Comparison of ENCODE assay signal across 27 cellular contexts in the genomic region with DNA sequence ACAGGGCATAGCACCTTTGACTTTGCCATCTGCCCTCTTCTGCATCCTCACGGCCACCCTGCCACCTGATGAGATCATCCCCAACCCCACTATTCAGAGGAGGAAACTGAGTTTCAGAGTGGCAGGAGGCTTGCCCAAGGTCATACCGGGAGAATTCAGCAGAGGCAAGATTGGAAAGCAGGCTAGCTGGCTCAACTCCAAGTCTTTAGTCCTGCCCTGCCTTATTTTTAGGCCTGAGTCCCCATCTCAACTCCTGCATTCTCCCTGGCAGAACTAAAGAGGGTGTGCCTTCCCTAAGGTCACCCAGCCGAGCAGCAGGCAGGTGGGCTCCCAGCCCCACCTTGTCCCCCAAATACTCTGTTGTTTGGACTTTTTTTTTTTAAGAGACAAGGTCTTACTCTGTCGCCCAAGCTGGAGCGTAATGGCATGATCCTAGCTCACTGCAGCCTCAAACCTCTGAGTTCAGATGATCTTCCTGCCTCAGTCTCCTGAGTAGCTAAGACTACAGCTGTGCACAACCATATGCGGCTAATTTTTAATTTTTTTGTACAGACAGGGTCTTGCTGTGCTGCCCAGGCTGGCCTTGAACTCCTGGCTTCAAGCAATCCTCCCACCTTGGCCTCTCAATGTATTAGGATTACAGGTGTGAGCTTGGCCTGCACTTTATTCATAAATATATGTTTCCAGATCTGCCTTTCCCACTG. TPM values are rescaled to one million over a fixed set of nuclear protein-coding genes. Genes with fewer than 3 reads are reported as not detected.
A peak's percentile ranks its signal among the peaks of the same experiment; 100 is the strongest.
DNase-seq lines count a peak whose midpoint lies in the region; ATAC-seq, FAIRE-seq and TF ChIP-seq lines count a peak whose summit lies in the region.
"Had no signal": no experiment of that assay in that cellular context is flagged by ENCODE, and none has a peak within 500 bp of the region (broad histone marks: within the 10 kb centered on the region; RNA-seq: fewer than 3 reads in every experiment).

No MANE protein-coding gene starts in this region.

- H3K4me2 ChIP-seq in GM23248 (ENCODE audit: unreplicated experiment): no peak overlapping the region
- no peak overlapping the region for H3K4me2 ChIP-seq in K562 (ENCODE audit: insufficient read depth, low read length)
- H3K4me2 ChIP-seq: PC-9 had no signal

- BruUV-seq in K562 (replicated peaks; lab: Mats Ljungman, UMichigan): no TSS peak

- in situ Hi-C loops in GM23248 (cut with MboI): no loop called here
- in situ Hi-C loops in K562 (cut with MboI): no loop called here
- in situ Hi-C loops in gastrocnemius medialis (cut with MboI; ENCODE audit: low sequenced_read_pairs in 4 of 4): no loop called here

- no peak overlapping the region for H3K27ac ChIP-seq in GM23248
- H3K27ac ChIP-seq in K562 (ENCODE audit: extremely low read depth, low read depth, low read length): no peak overlapping the region
- peak overlapping the region in 6 of 10 donors; percentile 35 to 79 (median 45) for H3K27ac ChIP-seq in heart right ventricle
- H3K27ac ChIP-seq in gastrocnemius medialis: no peak overlapping the region
- H3K27ac ChIP-seq: PC-9, sigmoid colon, transverse colon had no signal

- H2AFZ ChIP-seq in GM23248 (no peak overlapping the region), K562 (ENCODE audit: low read depth, low read length) (no peak overlapping the region)
- H2AFZ ChIP-seq: PC-9 had no signal

- TF ChIP-seq RAD21 in K562 (CRISPR knock-in tag; conservative IDR thresholded peaks at IDR 0.05 in 1 of 2, IDR thresholded peaks at IDR 0.05 in 1 of 2): no peak

- H3K79me2 ChIP-seq in GM23248 (ENCODE audit: insufficient read depth) (no peaks in the 10 kb centered on the region), K562 (ENCODE audit: control insufficient read depth, insufficient read depth, low read length) (no peaks in the 10 kb centered on the region)

- CTCF ChIA-PET in K562 (lab: Yijun Ruan, JAX; ENCODE audit: low intra/inter-chr PET ratio): no interaction called here

- H3K9me3 ChIP-seq in GM23248 (ENCODE audit: low read depth) (no peaks in the 10 kb centered on the region), K562 (replicated peaks; ENCODE audit: control insufficient read depth, insufficient read depth, low read depth, low read length) (no peaks in the 10 kb centered on the region), heart right ventricle (no peaks in the 10 kb centered on the region), gastrocnemius medialis (no peaks in the 10 kb centered on the region)
- H3K9me3 ChIP-seq: sigmoid colon, transverse colon had no signal

- peak; percentile 56 for DNase-seq in GM23248
- DNase-seq in K562 (ENCODE audit: extremely low read depth in 1 of 4, low spot score in 3 of 4): no peak
- peak in 1 of 2 donors; percentile 65 for DNase-seq in heart right ventricle
- DNase-seq in gastrocnemius medialis: no peak
- no peak for DNase-seq in HK-2 (ENCODE audit: unreplicated experiment)
- no peak for DNase-seq in activated CD4-positive, alpha-beta T cell treated with anti-CD3 and anti-CD28 coated beads, Interleukin-2, amount 50 U/mL, for 48 hours
- DNase-seq: activated CD4-positive, alpha-beta T cell treated with anti-CD3 and anti-CD28 coated beads, Interleukin-2, amount 50 U/mL, for 4 hours; activated T-cell treated with anti-CD3 and anti-CD28 coated beads, Interleukin-2, amount 50 U/mL, for 48 hours; dermis blood vessel endothelial cell; endodermal cell; NCI-H1092 treated with DMSO at 0.1 percent for 48 hours; NCI-H187 treated with DMSO at 0.1 percent for 48 hours; NCI-H524; PC-9; sigmoid colon; stimulated activated CD4-positive, alpha-beta T cell treated with anti-CD3 and anti-CD28 coated beads, Interleukin-4, amount 100 ng/mL, for 1 hour; transverse colon had no signal

- POLR2A ChIA-PET in K562 (lab: Yijun Ruan, JAX): interaction anchor here (0.6 to 1.8 kb wide), 4 partner anchors 14 to 310 kb away, joined by 3 to 4 read pairs (median 4); partner anchors contain the start of genes FGR and IFI6

- FAIRE-seq in K562 (lab: Jason Lieb, UNC): no peak
- FAIRE-seq: frontal cortex, G401.6 had no signal

- peaks cover 11% of the 10 kb centered on the region for H3F3A ChIP-seq in GM23248 (ENCODE audit: insufficient read depth)

- ATAC-seq in K562 (no peak), heart right ventricle (peak; percentile 31 to 81 (median 64)), gastrocnemius medialis (peak; percentile 54 to 69), HG02852 (IDR thresholded peaks at IDR 0.05; ENCODE audit: unreplicated experiment) (no peak), HG03354 (IDR thresholded peaks at IDR 0.05; ENCODE audit: poor library complexity, severe bottlenecking, unreplicated experiment) (no peak)
- ATAC-seq: activated CD4-positive, CD25-positive, alpha-beta regulatory T cell treated with anti-CD3 and anti-CD28 coated beads, Interleukin-2, amount 50 U/mL, for 24 hours; esophagus mucosa had no signal

- H4K20me1 ChIP-seq in GM23248 (ENCODE audit: insufficient read depth) (no peaks in the 10 kb centered on the region), K562 (replicated peaks; ENCODE audit: control insufficient read depth, insufficient read depth, low read length) (no peaks in the 10 kb centered on the region)

- H3K9ac ChIP-seq in GM23248: no peak overlapping the region
- peak overlapping the region in 1 of 2 experiments; percentile 53; a peak in 1 of 4 replicates for H3K9ac ChIP-seq in K562 (ENCODE audit: insufficient read depth in 1 of 2, low read depth in 2 of 2, low read length in 2 of 2)

- no peak for TF ChIP-seq CTCF in K562 (IDR thresholded peaks at IDR 0.05 in 2 of 3, conservative IDR thresholded peaks at IDR 0.05 in 1 of 3; ENCODE audit: insufficient read depth in 2 of 3, low read depth in 1 of 3, low read length in 3 of 3)
- no peak for TF ChIP-seq CTCF in heart right ventricle (IDR thresholded peaks at IDR 0.05)
- no peak for TF ChIP-seq CTCF in gastrocnemius medialis (IDR thresholded peaks at IDR 0.05 in 4 of 5, conservative IDR thresholded peaks at IDR 0.05 in 1 of 5)

- intact Hi-C loops in K562 (cut with micrococcal nuclease): no loop called here
- intact Hi-C loops in heart right ventricle (cut with DNase I): no loop called here
- intact Hi-C loops in gastrocnemius medialis (cut with DNase I; ENCODE audit: low total_unique reads): no loop called here

- H3K36me3 ChIP-seq in GM23248 (ENCODE audit: low read depth): no peaks in the 10 kb centered on the region
- H3K36me3 ChIP-seq in K562 (ENCODE audit: control insufficient read depth, insufficient read depth, low read length): no peaks in the 10 kb centered on the region
- H3K36me3 ChIP-seq in heart right ventricle: no peaks in the 10 kb centered on the region
- no peaks in the 10 kb centered on the region for H3K36me3 ChIP-seq in gastrocnemius medialis
- H3K36me3 ChIP-seq: sigmoid colon, transverse colon had no signal

- H3K27me3 ChIP-seq in GM23248 (replicated peaks; ENCODE audit: insufficient read depth) (no peaks in the 10 kb centered on the region), K562 (ENCODE audit: control insufficient read depth in 2 of 2, insufficient read depth in 2 of 2, low read length in 2 of 2) (no peaks in the 10 kb centered on the region), heart right ventricle (no peaks in the 10 kb centered on the region), gastrocnemius medialis (no peaks in the 10 kb centered on the region)
- H3K27me3 ChIP-seq: sigmoid colon, transverse colon had no signal

- WGBS in GM23248 (ENCODE audit: low coverage in 1 of 2, low lambda C conversion rate in 2 of 2, missing lambda C conversion rate in 2 of 2), 2 experiments: 75 to 76% methylated on average over 6 of the region's 6 CpGs
- WGBS in K562 (ENCODE audit: insufficient coverage, low coverage, missing lambda C conversion rate): 67% methylated on average over 6 of the region's 6 CpGs
- WGBS in heart right ventricle, 2 donors: 58 to 61% methylated on average over 6 of the region's 6 CpGs

- H3K4me1 ChIP-seq in GM23248 (ENCODE audit: insufficient read depth): peaks cover 18% of the 10 kb centered on the region
- peaks cover 15 to 19% of the 10 kb centered on the region in 2 experiments; a peak in 4 of 5 replicates for H3K4me1 ChIP-seq in K562 (replicated peaks in 1 of 2; ENCODE audit: control insufficient read depth in 2 of 2, insufficient read depth in 2 of 2, low read length in 2 of 2)
- peaks cover 11 to 53% (median 30%) of the 10 kb centered on the region in 9 donors for H3K4me1 ChIP-seq in heart right ventricle
- peaks cover 24 to 25% of the 10 kb centered on the region in 2 donors for H3K4me1 ChIP-seq in gastrocnemius medialis

- TF ChIP-seq EP300 in K562 (IDR thresholded peaks at IDR 0.05; ENCODE audit: low read length): no peak

- no peak overlapping the region for H3K4me3 ChIP-seq in GM23248
- no peak overlapping the region for H3K4me3 ChIP-seq in K562
- no peak overlapping the region for H3K4me3 ChIP-seq in heart right ventricle
- no peak overlapping the region for H3K4me3 ChIP-seq in gastrocnemius medialis
- H3K4me3 ChIP-seq: PC-9, sigmoid colon, transverse colon had no signal

- H3K9me1 ChIP-seq in K562 (ENCODE audit: control insufficient read depth, insufficient read depth, low read length): no peaks in the 10 kb centered on the region

- H3K9me2 ChIP-seq in GM23248 (ENCODE audit: insufficient read depth): no peaks in the 10 kb centered on the region

- no peak for TF ChIP-seq POLR2A in K562 (conservative IDR thresholded peaks at IDR 0.05)
- TF ChIP-seq POLR2A in gastrocnemius medialis (IDR thresholded peaks at IDR 0.05): no peak

RNA-seq across cellular contexts. Expression of gene FGR, which starts 13.8 kb away (rescaled TPM):
- total RNA-seq in GM23248 (2014; rRNA removed; shearing (Covaris generic)): not detected in 2 replicates
- polyA plus RNA-seq in GM23248 (2016; fragmentation: Nextera tagmentation; extraction: Ambion mirVana): not detected in 2 replicates
- not detected in 2 replicates for total RNA-seq in K562 (2011; cell fraction: chromatin; rRNA removed; ENCODE audit: low replicate concordance)
- total RNA-seq in K562 (2011; cell fraction: nucleolus; rRNA removed): not detected in 2 replicates
- total RNA-seq in K562 (2011; cell fraction: nucleoplasm; rRNA removed): not detected in 2 replicates
- not detected in 2 replicates for total RNA-seq in K562 (2014; rRNA removed)
- total RNA-seq in K562 (2014; rRNA removed; fragmentation: Illumina TruSeq; extraction: Trizol): not detected in 2 replicates
- total RNA-seq in K562 (2015; rRNA removed; fragmentation: Illumina TruSeq; extraction: Trizol): not detected in 2 replicates
- 0.11 and 0.38 TPM in 2 replicates for total RNA-seq in K562 (2021)
- 0.04 TPM in 1 of 2 replicates, not detected in the other for polyA plus RNA-seq in K562 (2011; rRNA removed)
- 0.06 TPM in 1 of 2 replicates, not detected in the other for polyA plus RNA-seq in K562 (2011; cell fraction: cytosol; rRNA removed)
- polyA plus RNA-seq in K562 (2011; cell fraction: nucleus; rRNA removed): 0.20 TPM in 1 of 2 replicates, not detected in the other
- polyA plus RNA-seq in K562 (2012): not detected in 2 replicates
- polyA plus RNA-seq in K562 (2014; fragmentation: Illumina TruSeq; extraction: Trizol): not detected in 2 replicates
- not detected for polyA plus RNA-seq in K562 (2014; fragmentation: Nextera tagmentation; extraction: Ambion mirVana)
- polyA plus RNA-seq in K562 (2014; rRNA removed): not detected in 2 replicates
- polyA minus RNA-seq in K562 (2011; rRNA and poly(A)+ RNA removed): not detected in 2 replicates
- not detected in 2 replicates for polyA minus RNA-seq in K562 (2011; cell fraction: cytosol; rRNA and poly(A)+ RNA removed)
- polyA minus RNA-seq in K562 (2011; cell fraction: nucleus; rRNA and poly(A)+ RNA removed): not detected in 2 replicates
- 10 to 100 TPM in 1 of 10 donors, 1 to 10 TPM in 9; 1.4 to 11.0 (median 2.4) TPM for total RNA-seq in heart right ventricle
- 1 to 10 TPM; 4.8 to 6.9 TPM for polyA plus RNA-seq in heart right ventricle
- 1 to 10 TPM; 1.3 to 5.8 (median 4.7) TPM for total RNA-seq in gastrocnemius medialis
- total RNA-seq: endodermal cell, HT1080, MCF 10A, neural crest cell, PC-9 had no signal
- polyA plus RNA-seq: BJ had no signal

RNA-seq across cellular contexts. Expression of gene IFI6, which starts 23.2 kb away (rescaled TPM):
- 31.9 and 32.1 TPM in 2 replicates for total RNA-seq in GM23248 (2014; rRNA removed; shearing (Covaris generic))
- 50.2 and 53.5 TPM in 2 replicates for polyA plus RNA-seq in GM23248 (2016; fragmentation: Nextera tagmentation; extraction: Ambion mirVana)
- 0.67 TPM in 1 of 2 replicates, not detected in the other for total RNA-seq in K562 (2011; cell fraction: chromatin; rRNA removed; ENCODE audit: low replicate concordance)
- 2.6 and 3.8 TPM in 2 replicates for total RNA-seq in K562 (2011; cell fraction: nucleolus; rRNA removed)
- 1.1 and 2.4 TPM in 2 replicates for total RNA-seq in K562 (2011; cell fraction: nucleoplasm; rRNA removed)
- 4.5 and 4.7 TPM in 2 replicates for total RNA-seq in K562 (2014; rRNA removed)
- total RNA-seq in K562 (2014; rRNA removed; fragmentation: Illumina TruSeq; extraction: Trizol): 0.99 and 1.0 TPM in 2 replicates
- 1.6 and 2.2 TPM in 2 replicates for total RNA-seq in K562 (2015; rRNA removed; fragmentation: Illumina TruSeq; extraction: Trizol)
- total RNA-seq in K562 (2021): 3.8 and 5.0 TPM in 2 replicates
- polyA plus RNA-seq in K562 (2011; rRNA removed): 2.0 and 2.7 TPM in 2 replicates
- polyA plus RNA-seq in K562 (2011; cell fraction: cytosol; rRNA removed): 3.4 and 3.9 TPM in 2 replicates
- polyA plus RNA-seq in K562 (2011; cell fraction: nucleus; rRNA removed): 0.55 and 1.0 TPM in 2 replicates
- polyA plus RNA-seq in K562 (2012): 8.1 and 10.3 TPM in 2 replicates
- 2.4 and 2.9 TPM in 2 replicates for polyA plus RNA-seq in K562 (2014; fragmentation: Illumina TruSeq; extraction: Trizol)
- under 1 TPM; 0.17 to 0.76 TPM for polyA plus RNA-seq in K562 (2014; fragmentation: Nextera tagmentation; extraction: Ambion mirVana)
- polyA plus RNA-seq in K562 (2014; rRNA removed): 4.0 and 4.4 TPM in 2 replicates
- 0.60 TPM in 1 of 2 replicates, not detected in the other for polyA minus RNA-seq in K562 (2011; rRNA and poly(A)+ RNA removed)
- polyA minus RNA-seq in K562 (2011; cell fraction: cytosol; rRNA and poly(A)+ RNA removed): 1.4 and 2.8 TPM in 2 replicates
- not detected in 2 replicates for polyA minus RNA-seq in K562 (2011; cell fraction: nucleus; rRNA and poly(A)+ RNA removed)
- 100 to 1,000 TPM in 2 of 10 donors, 10 to 100 TPM in 8; 24.2 to 143 (median 43.7) TPM for total RNA-seq in heart right ventricle
- 10 to 100 TPM; 50.6 to 97.2 TPM for polyA plus RNA-seq in heart right ventricle
- 10 to 100 TPM in 3 of 4 donors, 1 to 10 TPM in 1; 7.7 to 25.1 (median 14.5) TPM for total RNA-seq in gastrocnemius medialis

RNA-seq across cellular contexts. Expression of gene AHDC1, which starts 44.8 kb away (rescaled TPM):
- total RNA-seq in GM23248 (2014; rRNA removed; shearing (Covaris generic)): 5.3 and 5.8 TPM in 2 replicates
- polyA plus RNA-seq in GM23248 (2016; fragmentation: Nextera tagmentation; extraction: Ambion mirVana): 3.9 and 4.5 TPM in 2 replicates
- 62.5 and 101 TPM in 2 replicates for total RNA-seq in K562 (2011; cell fraction: chromatin; rRNA removed; ENCODE audit: low replicate concordance)
- total RNA-seq in K562 (2011; cell fraction: nucleolus; rRNA removed): 36.7 and 38.9 TPM in 2 replicates
- total RNA-seq in K562 (2011; cell fraction: nucleoplasm; rRNA removed): 49.2 and 72.8 TPM in 2 replicates
- total RNA-seq in K562 (2014; rRNA removed): 7.9 and 12.5 TPM in 2 replicates
- 3.6 and 4.6 TPM in 2 replicates for total RNA-seq in K562 (2014; rRNA removed; fragmentation: Illumina TruSeq; extraction: Trizol)
- total RNA-seq in K562 (2015; rRNA removed; fragmentation: Illumina TruSeq; extraction: Trizol): 4.7 and 4.8 TPM in 2 replicates
- total RNA-seq in K562 (2021): 36.4 and 37.8 TPM in 2 replicates
- 3.1 and 4.2 TPM in 2 replicates for polyA plus RNA-seq in K562 (2011; rRNA removed)
- 2.3 and 3.9 TPM in 2 replicates for polyA plus RNA-seq in K562 (2011; cell fraction: cytosol; rRNA removed)
- 13.3 and 21.8 TPM in 2 replicates for polyA plus RNA-seq in K562 (2011; cell fraction: nucleus; rRNA removed)
- polyA plus RNA-seq in K562 (2012): 13.7 and 18.2 TPM in 2 replicates
- polyA plus RNA-seq in K562 (2014; fragmentation: Illumina TruSeq; extraction: Trizol): 5.4 and 9.5 TPM in 2 replicates
- under 1 TPM; 0.21 to 0.59 TPM for polyA plus RNA-seq in K562 (2014; fragmentation: Nextera tagmentation; extraction: Ambion mirVana)
- polyA plus RNA-seq in K562 (2014; rRNA removed): 8.5 and 9.0 TPM in 2 replicates
- polyA minus RNA-seq in K562 (2011; rRNA and poly(A)+ RNA removed): 3.7 and 9.1 TPM in 2 replicates
- polyA minus RNA-seq in K562 (2011; cell fraction: cytosol; rRNA and poly(A)+ RNA removed): 12.2 and 15.2 TPM in 2 replicates
- 10.6 and 11.6 TPM in 2 replicates for polyA minus RNA-seq in K562 (2011; cell fraction: nucleus; rRNA and poly(A)+ RNA removed)
- 10 to 100 TPM; 32.2 to 53.1 (median 42.9) TPM for total RNA-seq in heart right ventricle
- 10 to 100 TPM; 17.0 to 33.7 TPM for polyA plus RNA-seq in heart right ventricle
- total RNA-seq in gastrocnemius medialis: 10 to 100 TPM; 22.2 to 57.9 (median 35.2) TPM

Comparison
In these comparisons a context has a peak if more than half of its experiments do, and no peak if none do; other contexts are left out.
1. H3K27ac ChIP-seq: peak in heart right ventricle (6 of 10); none in GM23248 (single experiment), K562 (single experiment) and gastrocnemius medialis (0 of 4).
2. ATAC-seq: peak in heart right ventricle (8 of 8) and gastrocnemius medialis (2 of 2); none in K562 (single experiment), HG02852 (single experiment) and HG03354 (single experiment).